Comparison of ENCODE assay signal across 9 cellular contexts in the genomic region with DNA sequence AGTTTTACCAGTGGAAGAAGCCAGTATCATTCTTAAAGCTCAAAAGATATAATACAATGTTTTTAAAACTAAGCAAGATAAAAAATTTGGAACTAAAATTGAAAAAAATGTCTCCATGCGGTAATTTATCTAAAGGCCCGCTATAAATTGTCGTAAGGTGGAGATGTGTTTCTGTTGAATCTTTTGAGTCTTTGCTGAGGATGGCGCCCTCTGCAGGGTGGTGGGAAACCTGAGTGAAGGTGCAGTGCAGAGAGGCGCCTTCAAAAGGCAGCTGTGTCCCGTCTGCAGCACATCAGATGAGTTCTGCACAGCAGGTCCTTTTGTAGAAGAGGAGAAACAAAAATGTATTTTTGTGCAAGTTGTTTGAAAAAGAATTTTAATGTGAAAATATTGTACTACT. TPM values are rescaled to one million over a fixed set of nuclear protein-coding genes. Genes with fewer than 3 reads are reported as not detected.
DNase-seq lines count a peak whose midpoint lies in the region; ATAC-seq and TF ChIP-seq lines count a peak whose summit lies in the region.
"Had no signal": no experiment of that assay in that cellular context is flagged by ENCODE, and none has a peak within 500 bp of the region (broad histone marks: within the 10 kb centered on the region; RNA-seq: fewer than 3 reads in every experiment).

No MANE protein-coding gene starts in this region.

- H3K9me2 ChIP-seq in PC-3 (replicated peaks; ENCODE audit: low read length) = no peaks in the 10 kb centered on the region

- no peak overlapping the region for H3K4me2 ChIP-seq in PC-3 (ENCODE audit: low read length)

- H3F3A ChIP-seq in PC-3 (ENCODE audit: low read length, unreplicated experiment) = no peaks in the 10 kb centered on the region

- H3K9me3 Mint-ChIP-seq in activated naive CD4-positive, alpha-beta T cell treated with anti-CD3 and anti-CD28 coated beads for 36 hours = no peaks in the 10 kb centered on the region
- H3K9me3 Mint-ChIP-seq in stimulated activated naive CD8-positive, alpha-beta T cell treated with anti-CD3 and anti-CD28 coated beads, Interleukin-15, amount 100 ng/mL, for 72 hours = no peaks in the 10 kb centered on the region
- H3K9me3 Mint-ChIP-seq in natural killer cell treated with Interleukin-12 subunit alpha and Interleukin-12 subunit beta and Interleukin-15 and Interleukin-18, amount 100 ng/mL, for 72 hours = no peaks in the 10 kb centered on the region

- H3K27me3 ChIP-seq in PC-3 (ENCODE audit: low read length) = no peaks in the 10 kb centered on the region

- CTCF ChIA-PET in activated naive CD4-positive, alpha-beta T cell treated with anti-CD3 and anti-CD28 coated beads for 36 hours (lab: Charles Lee) = no interaction called here
- CTCF ChIA-PET in PC-3 (lab: Charles Lee) = no interaction called here

- H3K36me3 ChIP-seq in PC-3 (ENCODE audit: low read depth, low read length) = no peaks in the 10 kb centered on the region; the same call in 1 of the 2 replicates

- DNase-seq in activated naive CD4-positive, alpha-beta T cell treated with anti-CD3 and anti-CD28 coated beads for 36 hours = peak; percentile 51
- DNase-seq in activated naive CD4-positive, alpha-beta T cell (lab: John Stamatoyannopoulos, UW) = no peak
- DNase-seq in PC-3 (peak; percentile 31), epithelial cell of proximal tubule (ENCODE audit: low read depth) (no peak), amniotic stem cell (lab: John Stamatoyannopoulos, UW) (no peak)
- DNase-seq in stimulated activated naive CD8-positive, alpha-beta T cell treated with anti-CD3 and anti-CD28 coated beads, Interleukin-15, amount 100 ng/mL, for 72 hours = peak; percentile 10 to 35
- DNase-seq in natural killer cell treated with Interleukin-12 subunit alpha and Interleukin-12 subunit beta and Interleukin-15 and Interleukin-18, amount 100 ng/mL, for 72 hours (ENCODE audit: low spot score) = no peak
- DNase-seq: effector memory CD4-positive, alpha-beta T cell had no signal

- no peak overlapping the region for H3K4me3 ChIP-seq in PC-3 (ENCODE audit: low read length)
- H3K4me3 ChIP-seq in epithelial cell of proximal tubule (ENCODE audit: low read depth, low read length) = no peak overlapping the region

- POLR2A ChIA-PET in PC-3 (lab: Charles Lee; ENCODE audit: unreplicated experiment) = no interaction called here

- H3K4me1 ChIP-seq in PC-3 (ENCODE audit: insufficient read depth, low read length) = no peaks in the 10 kb centered on the region

- no peaks in the 10 kb centered on the region for H4K20me1 ChIP-seq in PC-3 (ENCODE audit: low read length)

- TF ChIP-seq CTCF in PC-3 (conservative IDR thresholded peaks at IDR 0.05; ENCODE audit: low read depth, low read length) = peak; percentile 63
- peak; percentile 79 for TF ChIP-seq CTCF in epithelial cell of proximal tubule (conservative IDR thresholded peaks at IDR 0.05; ENCODE audit: low read depth, low read length)

- no peak overlapping the region for H3K27ac ChIP-seq in PC-3 (ENCODE audit: low read length)

- BruUV-seq in PC-3 (replicated peaks; lab: Mats Ljungman, UMichigan) = no TSS peak

- no peaks in the 10 kb centered on the region for H3K27me3 Mint-ChIP-seq in activated naive CD4-positive, alpha-beta T cell treated with anti-CD3 and anti-CD28 coated beads for 36 hours (ENCODE audit: low read depth)
- H3K27me3 Mint-ChIP-seq in stimulated activated naive CD8-positive, alpha-beta T cell treated with anti-CD3 and anti-CD28 coated beads, Interleukin-15, amount 100 ng/mL, for 72 hours = peaks cover 2% of the 10 kb centered on the region
- peaks cover 0 to under 1% of the 10 kb centered on the region in 2 donors for H3K27me3 Mint-ChIP-seq in natural killer cell treated with Interleukin-12 subunit alpha and Interleukin-12 subunit beta and Interleukin-15 and Interleukin-18, amount 100 ng/mL, for 72 hours

- intact Hi-C loops in activated naive CD4-positive, alpha-beta T cell treated with anti-CD3 and anti-CD28 coated beads for 36 hours (cut with micrococcal nuclease) = no loop called here
- intact Hi-C loops in PC-3 (cut with micrococcal nuclease) = no loop called here

- H3K9me3 ChIP-seq in PC-3 (ENCODE audit: low read length) = no peaks in the 10 kb centered on the region

- no peaks in the 10 kb centered on the region for H3K36me3 Mint-ChIP-seq in activated naive CD4-positive, alpha-beta T cell treated with anti-CD3 and anti-CD28 coated beads for 36 hours (ENCODE audit: low read depth)
- peaks cover 4% of the 10 kb centered on the region for H3K36me3 Mint-ChIP-seq in natural killer cell treated with Interleukin-12 subunit alpha and Interleukin-12 subunit beta and Interleukin-15 and Interleukin-18, amount 100 ng/mL, for 72 hours

- no peak overlapping the region for H3K4me3 Mint-ChIP-seq in activated naive CD4-positive, alpha-beta T cell treated with anti-CD3 and anti-CD28 coated beads for 36 hours
- no peak overlapping the region for H3K4me3 Mint-ChIP-seq in stimulated activated naive CD8-positive, alpha-beta T cell treated with anti-CD3 and anti-CD28 coated beads, Interleukin-15, amount 100 ng/mL, for 72 hours
- H3K4me3 Mint-ChIP-seq in natural killer cell treated with Interleukin-12 subunit alpha and Interleukin-12 subunit beta and Interleukin-15 and Interleukin-18, amount 100 ng/mL, for 72 hours = no peak overlapping the region

- H3K9ac ChIP-seq in PC-3 (ENCODE audit: low read length) = no peak overlapping the region

- no peaks in the 10 kb centered on the region for H3K79me2 ChIP-seq in PC-3 (ENCODE audit: low read length)

- H3K4me1 Mint-ChIP-seq in activated naive CD4-positive, alpha-beta T cell treated with anti-CD3 and anti-CD28 coated beads for 36 hours (ENCODE audit: low read depth) = no peaks in the 10 kb centered on the region
- no peaks in the 10 kb centered on the region for H3K4me1 Mint-ChIP-seq in stimulated activated naive CD8-positive, alpha-beta T cell treated with anti-CD3 and anti-CD28 coated beads, Interleukin-15, amount 100 ng/mL, for 72 hours
- H3K4me1 Mint-ChIP-seq in natural killer cell treated with Interleukin-12 subunit alpha and Interleukin-12 subunit beta and Interleukin-15 and Interleukin-18, amount 100 ng/mL, for 72 hours (ENCODE audit: low read depth in 2 of 2) = no peaks in the 10 kb centered on the region

- no peak overlapping the region for H2AFZ ChIP-seq in PC-3 (ENCODE audit: low read length)

- no peak overlapping the region for H3K27ac Mint-ChIP-seq in activated naive CD4-positive, alpha-beta T cell treated with anti-CD3 and anti-CD28 coated beads for 36 hours
- no peak overlapping the region for H3K27ac Mint-ChIP-seq in stimulated activated naive CD8-positive, alpha-beta T cell treated with anti-CD3 and anti-CD28 coated beads, Interleukin-15, amount 100 ng/mL, for 72 hours
- no peak overlapping the region for H3K27ac Mint-ChIP-seq in natural killer cell treated with Interleukin-12 subunit alpha and Interleukin-12 subunit beta and Interleukin-15 and Interleukin-18, amount 100 ng/mL, for 72 hours

- ATAC-seq in PC-3 (no peak; the same call in 1 of the 2 replicates), GM18498 (IDR thresholded peaks at IDR 0.05; ENCODE audit: unreplicated experiment) (no peak)
- peak; percentile 39 for ATAC-seq in stimulated activated naive CD8-positive, alpha-beta T cell treated with anti-CD3 and anti-CD28 coated beads, Interleukin-15, amount 100 ng/mL, for 72 hours
- ATAC-seq in natural killer cell treated with Interleukin-12 subunit alpha and Interleukin-12 subunit beta and Interleukin-15 and Interleukin-18, amount 100 ng/mL, for 72 hours = no peak

RNA-seq across cellular contexts. Expression of gene KIF25, which starts 29.4 kb away (rescaled TPM):
- not detected for total RNA-seq in activated naive CD4-positive, alpha-beta T cell treated with anti-CD3 and anti-CD28 coated beads for 36 hours
- total RNA-seq in PC-3 (2014; rRNA removed) = not detected in 2 replicates
- total RNA-seq in epithelial cell of proximal tubule = not detected in 2 replicates
- not detected for total RNA-seq in natural killer cell treated with Interleukin-12 subunit alpha and Interleukin-12 subunit beta and Interleukin-15 and Interleukin-18, amount 100 ng/mL, for 72 hours

Comparison
In these comparisons a context has a peak if more than half of its experiments do, and no peak if none do; other contexts are left out.
1. DNase-seq: peak in activated naive CD4-positive, alpha-beta T cell treated with anti-CD3 and anti-CD28 coated beads for 36 hours (single experiment), PC-3 (single experiment) and stimulated activated naive CD8-positive, alpha-beta T cell treated with anti-CD3 and anti-CD28 coated beads, Interleukin-15, amount 100 ng/mL, for 72 hours (2 of 2); none in activated naive CD4-positive, alpha-beta T cell (0 of 4), epithelial cell of proximal tubule (single experiment), amniotic stem cell (single experiment) and natural killer cell treated with Interleukin-12 subunit alpha and Interleukin-12 subunit beta and Interleukin-15 and Interleukin-18, amount 100 ng/mL, for 72 hours (single experiment).